Comparison of ENCODE assay signal across 9 cellular contexts in genomic region chr9:127991017-127991756, GRCh38.
DNase-seq lines count a peak whose midpoint lies in the region; ATAC-seq lines count a peak whose summit lies in the region.
"Had no signal": no experiment of that assay in that cellular context is flagged by ENCODE, and none has a peak within 500 bp of the region (broad histone marks: within the 10 kb centered on the region; RNA-seq: fewer than 3 reads in every experiment).

No MANE protein-coding gene starts in this region.

- peak; percentile 36 for ATAC-seq in central memory CD8-positive, alpha-beta T cell (replicated peaks; ENCODE audit: extremely low read depth, poor library complexity, severe bottlenecking)

- no peaks in the 10 kb centered on the region for H3K36me3 Mint-ChIP-seq in central memory CD8-positive, alpha-beta T cell (ENCODE audit: insufficient read depth)

- no peaks in the 10 kb centered on the region for H3K27me3 Mint-ChIP-seq in central memory CD8-positive, alpha-beta T cell

- H3K9me3 Mint-ChIP-seq in central memory CD8-positive, alpha-beta T cell: no peaks in the 10 kb centered on the region

- no peak overlapping the region for H3K4me3 Mint-ChIP-seq in central memory CD8-positive, alpha-beta T cell

- DNase-seq in DMS79 (lab: John Stamatoyannopoulos, UW) (peak; percentile 40), NCI-H1417 treated with DMSO at 0.1 percent for 48 hours (lab: John Stamatoyannopoulos, UW) (peak; percentile 85), NCI-H1694 treated with DMSO at 0.1 percent for 48 hours (lab: John Stamatoyannopoulos, UW) (no peak), NCI-H1092 treated with DMSO at 0.1 percent for 48 hours (lab: John Stamatoyannopoulos, UW) (no peak)
- DNase-seq in central memory CD8-positive, alpha-beta T cell (ENCODE audit: low spot score in 2 of 2): no peak
- no peak for DNase-seq in activated T-cell treated with anti-CD3 and anti-CD28 coated beads, Interleukin-2, amount 50 U/mL, for 48 hours
- DNase-seq: NCI-H187 treated with DMSO at 0.1 percent for 48 hours; stimulated activated CD4-positive, alpha-beta T cell treated with anti-CD3 and anti-CD28 coated beads, Interleukin-4, amount 100 ng/mL, for 24 hours had no signal

- peak overlapping the region; percentile 7 for H3K4me3 ChIP-seq in mucosa of stomach (ENCODE audit: low read length)

- peaks cover 6% of the 10 kb centered on the region for H3K4me1 Mint-ChIP-seq in central memory CD8-positive, alpha-beta T cell

- H3K27me3 ChIP-seq in mucosa of stomach (ENCODE audit: control insufficient read depth, insufficient read depth, low read length): no peaks in the 10 kb centered on the region

- H3K27ac Mint-ChIP-seq in central memory CD8-positive, alpha-beta T cell (ENCODE audit: low read depth): peak overlapping the region; percentile 26

- H3K36me3 ChIP-seq in mucosa of stomach (ENCODE audit: control insufficient read depth, insufficient read depth, low read length): no peaks in the 10 kb centered on the region

- peaks cover 45% of the 10 kb centered on the region for H3K4me1 ChIP-seq in mucosa of stomach (ENCODE audit: control insufficient read depth, insufficient read depth, low read length)

- H3K9ac ChIP-seq in mucosa of stomach (ENCODE audit: low read length): peak overlapping the region; percentile 62

- no peaks in the 10 kb centered on the region for H3K9me3 ChIP-seq in mucosa of stomach (ENCODE audit: control insufficient read depth, low read length)

Comparison
In these comparisons a context has a peak if more than half of its experiments do, and no peak if none do; other contexts are left out.
1. DNase-seq: peak in DMS79 (single experiment) and NCI-H1417 treated with DMSO at 0.1 percent for 48 hours (single experiment); none in central memory CD8-positive, alpha-beta T cell (0 of 2), NCI-H1694 treated with DMSO at 0.1 percent for 48 hours (single experiment), activated T-cell treated with anti-CD3 and anti-CD28 coated beads, Interleukin-2, amount 50 U/mL, for 48 hours (0 of 2) and NCI-H1092 treated with DMSO at 0.1 percent for 48 hours (single experiment).